In the genomic region with DNA sequence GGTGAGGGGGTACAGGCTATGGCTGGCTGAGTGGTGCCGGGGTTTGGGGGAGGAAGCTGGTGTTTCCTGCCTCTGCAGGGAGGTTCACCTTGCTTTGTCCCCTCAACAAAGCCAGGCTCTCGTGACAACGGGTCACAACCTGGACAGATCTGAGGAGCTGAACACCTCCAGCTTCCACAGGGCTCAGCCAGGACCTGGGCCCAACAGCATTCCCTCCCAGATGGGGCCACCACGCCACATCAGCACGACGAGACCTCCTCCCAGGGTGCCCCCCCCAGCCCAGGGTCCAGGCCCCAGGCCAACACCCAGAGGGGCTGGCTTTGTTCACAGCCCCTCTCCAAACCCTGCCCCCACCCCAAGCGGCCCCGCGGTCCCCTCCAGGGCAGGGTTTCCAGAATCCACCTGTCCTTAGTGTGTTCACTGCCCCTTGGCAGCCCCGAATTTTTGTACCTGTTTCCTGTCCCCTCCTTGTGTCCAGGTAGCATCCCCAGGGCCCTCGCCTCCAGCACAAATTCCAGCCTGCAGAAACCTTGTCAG, we compare ENCODE assay signal across 22 cellular contexts. TPM values are rescaled to one million over a fixed set of nuclear protein-coding genes. Genes with fewer than 3 reads are reported as not detected.
DNase-seq lines count a peak whose midpoint lies in the region; ATAC-seq and TF ChIP-seq lines count a peak whose summit lies in the region.
"Had no signal": no experiment of that assay in that cellular context is flagged by ENCODE, and none has a peak within 500 bp of the region (broad histone marks: within the 10 kb centered on the region; RNA-seq: fewer than 3 reads in every experiment).

No MANE protein-coding gene starts in this region.

- H3K9me3 Mint-ChIP-seq in HFFc6 (no peaks in the 10 kb centered on the region), endodermal cell (no peaks in the 10 kb centered on the region)
- H3K9me3 Mint-ChIP-seq: activated CD4-positive, alpha-beta memory T cell treated with anti-CD3 and anti-CD28 coated beads for 36 hours had no signal

- no peaks in the 10 kb centered on the region for H3F3A ChIP-seq in smooth muscle cell (ENCODE audit: low read depth)

- no peak overlapping the region for H3K27ac ChIP-seq in heart right ventricle
- no peak overlapping the region for H3K27ac ChIP-seq in endodermal cell (ENCODE audit: low read depth, low read length)
- H3K27ac ChIP-seq in smooth muscle cell (ENCODE audit: low read depth), result no peak overlapping the region
- H3K27ac ChIP-seq: esophagus squamous epithelium, gastroesophageal sphincter, pancreas, thoracic aorta had no signal

- ATAC-seq in heart right ventricle, result no peak
- ATAC-seq: gastroesophageal sphincter, sciatic nerve had no signal

- intact Hi-C loops in cardiac septum (cut with DNase I), result no loop called here
- intact Hi-C loops in heart right ventricle (cut with DNase I), result no loop called here

- H3K36me3 Mint-ChIP-seq in HFFc6 (ENCODE audit: low read depth), result peaks cover 4% of the 10 kb centered on the region; the same call in 1 of the 2 replicates
- H3K36me3 Mint-ChIP-seq in endodermal cell (ENCODE audit: low read depth), result peaks cover 26% of the 10 kb centered on the region

- H3K9ac ChIP-seq in endodermal cell (ENCODE audit: extremely low read depth, low read length, poor library complexity, severe bottlenecking) (no peak overlapping the region), smooth muscle cell (ENCODE audit: low read depth) (no peak overlapping the region)

- no peaks in the 10 kb centered on the region for H3K9me3 ChIP-seq in heart right ventricle
- H3K9me3 ChIP-seq in endodermal cell (ENCODE audit: control insufficient read depth, low read length), result no peaks in the 10 kb centered on the region
- no peaks in the 10 kb centered on the region for H3K9me3 ChIP-seq in smooth muscle cell (replicated peaks; ENCODE audit: low read depth)
- H3K9me3 ChIP-seq: esophagus squamous epithelium, gastroesophageal sphincter, pancreas, thoracic aorta had no signal

- peaks cover 0 to 12% (median 0%) of the 10 kb centered on the region in 9 donors for H3K4me1 ChIP-seq in heart right ventricle
- H3K4me1 ChIP-seq in endodermal cell (ENCODE audit: control insufficient read depth, insufficient read depth, low read length), result no peaks in the 10 kb centered on the region
- no peaks in the 10 kb centered on the region for H3K4me1 ChIP-seq in smooth muscle cell (ENCODE audit: low read depth)
- H3K4me1 ChIP-seq: gastroesophageal sphincter, pancreas had no signal

- no peaks in the 10 kb centered on the region for H3K79me2 ChIP-seq in smooth muscle cell (ENCODE audit: low read depth)

- H3K4me3 ChIP-seq in heart right ventricle (no peak overlapping the region), endodermal cell (ENCODE audit: low read length) (no peak overlapping the region), smooth muscle cell (no peak overlapping the region)
- H3K4me3 ChIP-seq: esophagus squamous epithelium, gastroesophageal sphincter, lung, pancreas, thoracic aorta had no signal

- H2AFZ ChIP-seq in smooth muscle cell (ENCODE audit: low read depth), result no peak overlapping the region

- H3K4me1 Mint-ChIP-seq in HFFc6 (ENCODE audit: low read depth), result peaks cover 9% of the 10 kb centered on the region
- H3K4me1 Mint-ChIP-seq in endodermal cell, result peaks cover 11% of the 10 kb centered on the region

- no peaks in the 10 kb centered on the region for H3K27me3 ChIP-seq in heart right ventricle
- no peaks in the 10 kb centered on the region for H3K27me3 ChIP-seq in endodermal cell (ENCODE audit: control insufficient read depth, insufficient read depth, low read length, poor library complexity, severe bottlenecking)
- H3K27me3 ChIP-seq in smooth muscle cell (ENCODE audit: low read depth), result no peaks in the 10 kb centered on the region
- H3K27me3 ChIP-seq: gastroesophageal sphincter, pancreas had no signal

- H3K27me3 Mint-ChIP-seq in HFFc6 (ENCODE audit: insufficient read depth) (peaks cover 2% of the 10 kb centered on the region), endodermal cell (ENCODE audit: insufficient read depth) (no peaks in the 10 kb centered on the region)
- H3K27me3 Mint-ChIP-seq: activated CD4-positive, alpha-beta memory T cell treated with anti-CD3 and anti-CD28 coated beads for 36 hours; activated naive CD8-positive, alpha-beta T cell had no signal

- peaks cover 0 to 38% (median 19%) of the 10 kb centered on the region in 9 donors for H3K36me3 ChIP-seq in heart right ventricle
- peaks cover 16% of the 10 kb centered on the region for H3K36me3 ChIP-seq in endodermal cell (ENCODE audit: control insufficient read depth, insufficient read depth, low read length)
- no peaks in the 10 kb centered on the region for H3K36me3 ChIP-seq in smooth muscle cell (ENCODE audit: low read depth)

- H4K20me1 ChIP-seq in smooth muscle cell (ENCODE audit: low read depth), result no peaks in the 10 kb centered on the region

- 69 to 82% methylated on average over 11 of the region's 11 CpGs for WGBS in heart right ventricle, 2 donors
- 93 to 96% methylated on average over 5 to 11 of the region's 11 CpGs for WGBS in endodermal cell (ENCODE audit: insufficient coverage in 1 of 2, insufficient read length in 1 of 2), 2 experiments
- 96% methylated on average over 11 of the region's 11 CpGs for WGBS in smooth muscle cell (ENCODE audit: low lambda C conversion rate)

- H3K4me2 ChIP-seq in smooth muscle cell, result no peak overlapping the region

- TF ChIP-seq CTCF in heart right ventricle (IDR thresholded peaks at IDR 0.05), result no peak
- no peak for TF ChIP-seq CTCF in HFFc6 (IDR thresholded peaks at IDR 0.05)
- TF ChIP-seq CTCF in endodermal cell (conservative IDR thresholded peaks at IDR 0.05), result no peak
- TF ChIP-seq CTCF in smooth muscle cell (IDR thresholded peaks at IDR 0.05; ENCODE audit: borderline replicate concordance, insufficient read depth, poor library complexity, severe bottlenecking), result no peak

- peak; percentile 59 for DNase-seq in cardiac septum (ENCODE audit: low spot score)
- no peak for DNase-seq in heart right ventricle
- no peak for DNase-seq in HFFc6
- no peak for DNase-seq in endodermal cell
- no peak for DNase-seq in NCI-H2171 treated with DMSO at 0.1 percent for 48 hours (lab: John Stamatoyannopoulos, UW)
- no peak for DNase-seq in smooth muscle cell (lab: John Stamatoyannopoulos, UW; ENCODE audit: unreplicated experiment)
- no peak for DNase-seq in NK-92 (lab: John Stamatoyannopoulos, UW; ENCODE audit: unreplicated experiment)
- DNase-seq: activated CD4-positive, alpha-beta memory T cell treated with anti-CD3 and anti-CD28 coated beads for 36 hours; activated T-cell treated with anti-CD3 and anti-CD28 coated beads, Interleukin-2, amount 50 U/mL, for 48 hours; COR-L47; effector memory CD4-positive, alpha-beta T cell; esophagus squamous epithelium; NCI-H1436; NCI-H524; pancreas had no signal

- H3K27ac Mint-ChIP-seq in HFFc6 (peak overlapping the region; percentile 26; the same call in 1 of the 2 replicates), endodermal cell (peak overlapping the region; percentile 55)
- H3K27ac Mint-ChIP-seq: activated CD4-positive, alpha-beta memory T cell treated with anti-CD3 and anti-CD28 coated beads for 36 hours; activated naive CD8-positive, alpha-beta T cell had no signal

- H3K4me3 Mint-ChIP-seq in HFFc6 (no peak overlapping the region), endodermal cell (no peak overlapping the region)
- H3K4me3 Mint-ChIP-seq: activated CD4-positive, alpha-beta memory T cell treated with anti-CD3 and anti-CD28 coated beads for 36 hours; activated naive CD8-positive, alpha-beta T cell had no signal

RNA-seq across cellular contexts. Expression of a gene that starts 34.7 kb away (rescaled TPM):
- total RNA-seq in cardiac septum (69.7 TPM), heart right ventricle (10 to 100 TPM; 58.1 to 89.5 (median 67.0) TPM), endodermal cell (10 to 100 TPM; 84.0 to 84.8 TPM), smooth muscle cell (34.1 and 35.6 TPM in 2 replicates)
- polyA plus RNA-seq in heart right ventricle (10 to 100 TPM; 39.6 to 59.3 TPM), smooth muscle cell (33.1 and 38.0 TPM in 2 replicates)
- total RNA-seq in HFFc6 (2021; fragmentation: NEBNext Ultra II Directional; extraction: Animal tissue kit (Norgen Biotek cat#: 25700)), result 10 to 100 TPM; 53.5 to 73.3 (median 61.0) TPM
- 75.0 TPM for polyA plus RNA-seq in endodermal cell (2013, experiment 1 of 2)
- polyA plus RNA-seq in endodermal cell (2013, experiment 2 of 2), result 63.5 TPM

RNA-seq across cellular contexts. Expression of a gene that starts 51.0 kb away (rescaled TPM):
- total RNA-seq in cardiac septum (66.0 TPM), heart right ventricle (10 to 100 TPM; 56.9 to 80.9 (median 72.6) TPM), endodermal cell (10 to 100 TPM; 79.5 to 96.4 TPM), smooth muscle cell (82.8 and 87.9 TPM in 2 replicates)
- polyA plus RNA-seq in heart right ventricle (10 to 100 TPM; 14.9 to 70.0 TPM), smooth muscle cell (116 and 124 TPM in 2 replicates)
- total RNA-seq in HFFc6 (2021; fragmentation: NEBNext Ultra II Directional; extraction: Animal tissue kit (Norgen Biotek cat#: 25700)), result 100 to 1,000 TPM; 116 to 160 (median 147) TPM
- 123 TPM for polyA plus RNA-seq in endodermal cell (2013, experiment 1 of 2)
- polyA plus RNA-seq in endodermal cell (2013, experiment 2 of 2), result 111 TPM

RNA-seq across cellular contexts. Expression of a gene that starts 55.5 kb away (rescaled TPM):
- total RNA-seq in cardiac septum (not detected), heart right ventricle (1 to 10 TPM in 4 of 10 donors, under 1 TPM in 3, not detected in 3; 0.12 to 2.1 (median 1.0) TPM), endodermal cell (1 to 10 TPM; 1.5 to 6.0 TPM), smooth muscle cell (not detected in 2 replicates)
- polyA plus RNA-seq in heart right ventricle (1 to 10 TPM in 1 of 2 donors, under 1 TPM in 1; under 0.01 to 3.4 TPM), smooth muscle cell (0.71 and 1.7 TPM in 2 replicates)
- not detected for total RNA-seq in HFFc6 (2021; fragmentation: NEBNext Ultra II Directional; extraction: Animal tissue kit (Norgen Biotek cat#: 25700))
- polyA plus RNA-seq in endodermal cell (2013, experiment 1 of 2), result 0.32 TPM
- 0.29 TPM for polyA plus RNA-seq in endodermal cell (2013, experiment 2 of 2)
- total RNA-seq: activated CD4-positive, alpha-beta memory T cell treated with anti-CD3 and anti-CD28 coated beads for 36 hours; esophagus squamous epithelium; gastroesophageal sphincter; M059J; RPMI7951; sciatic nerve; thoracic aorta had no signal
